Comparison of ENCODE assay signal across 1 cellular context in the genomic region with DNA sequence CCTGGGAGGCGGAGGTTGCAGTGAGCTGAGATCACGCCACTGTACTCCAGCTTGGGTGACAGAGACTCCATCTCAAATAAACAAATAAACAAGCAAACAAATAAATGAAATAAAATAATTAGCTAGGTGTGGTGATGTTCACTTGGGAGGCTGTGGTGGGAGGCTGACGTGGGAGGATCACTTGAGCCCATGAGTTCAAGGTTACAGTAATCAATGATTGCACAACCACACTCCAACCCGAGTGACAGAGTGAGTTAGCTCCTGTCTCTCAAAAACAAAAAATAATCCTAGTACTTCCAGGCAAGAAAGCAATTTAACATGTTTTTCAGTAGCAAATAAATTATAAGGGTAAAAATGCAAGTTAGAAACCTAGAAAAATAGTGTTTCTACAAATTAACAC.
A peak's percentile ranks its signal among the peaks of the same experiment; 100 is the strongest.
TF ChIP-seq lines count a peak whose summit lies in the region.

No MANE protein-coding gene starts in this region.

TF ChIP-seq in HepG2, 621 proteins besides CTCF, POLR2A, EP300 and RAD21 (continued from another document and continues in another):
- TF ChIP-seq, protein P1, sequence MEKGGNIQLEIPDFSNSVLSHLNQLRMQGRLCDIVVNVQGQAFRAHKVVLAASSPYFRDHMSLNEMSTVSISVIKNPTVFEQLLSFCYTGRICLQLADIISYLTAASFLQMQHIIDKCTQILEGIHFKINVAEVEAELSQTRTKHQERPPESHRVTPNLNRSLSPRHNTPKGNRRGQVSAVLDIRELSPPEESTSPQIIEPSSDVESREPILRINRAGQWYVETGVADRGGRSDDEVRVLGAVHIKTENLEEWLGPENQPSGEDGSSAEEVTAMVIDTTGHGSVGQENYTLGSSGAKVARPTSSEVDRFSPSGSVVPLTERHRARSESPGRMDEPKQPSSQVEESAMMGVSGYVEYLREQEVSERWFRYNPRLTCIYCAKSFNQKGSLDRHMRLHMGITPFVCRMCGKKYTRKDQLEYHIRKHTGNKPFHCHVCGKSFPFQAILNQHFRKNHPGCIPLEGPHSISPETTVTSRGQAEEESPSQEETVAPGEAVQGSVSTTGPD (CRISPR knock-in tag; IDR thresholded peaks at IDR 0.05) = no peak
- TF ChIP-seq NCOA1 (CRISPR knock-in tag; IDR thresholded peaks at IDR 0.05) (no peak), TGIF2 (CRISPR knock-in tag; IDR thresholded peaks at IDR 0.05) (no peak), MAFK (conservative IDR thresholded peaks at IDR 0.05 in 1 of 2, IDR thresholded peaks at IDR 0.05 in 1 of 2; ENCODE audit: low read length in 2 of 2) (no peak), EED (CRISPR knock-in tag; IDR thresholded peaks at IDR 0.05) (no peak), TFAP4 (IDR thresholded peaks at IDR 0.05; ENCODE audit: borderline replicate concordance, low read depth) (no peak), SMAD1 (CRISPR knock-in tag; IDR thresholded peaks at IDR 0.05; ENCODE audit: borderline replicate concordance, low read depth) (no peak), NFKB2 (CRISPR knock-in tag; IDR thresholded peaks at IDR 0.05; ENCODE audit: borderline replicate concordance) (no peak), HOXD1 (CRISPR knock-in tag; IDR thresholded peaks at IDR 0.05) (no peak), ZNF333 (CRISPR knock-in tag; IDR thresholded peaks at IDR 0.05; ENCODE audit: borderline replicate concordance) (no peak), ZNF24 (IDR thresholded peaks at IDR 0.05) (no peak), ZNF773 (CRISPR knock-in tag; IDR thresholded peaks at IDR 0.05; ENCODE audit: borderline replicate concordance) (no peak), ZBTB8A (CRISPR knock-in tag; IDR thresholded peaks at IDR 0.05; ENCODE audit: borderline replicate concordance, low read depth) (no peak), PAX8 (CRISPR knock-in tag; IDR thresholded peaks at IDR 0.05; ENCODE audit: borderline replicate concordance) (no peak), ZNF552 (CRISPR knock-in tag; IDR thresholded peaks at IDR 0.05; ENCODE audit: borderline replicate concordance) (no peak), ZNF432 (CRISPR knock-in tag; IDR thresholded peaks at IDR 0.05; ENCODE audit: borderline replicate concordance) (no peak), MAF1 (CRISPR knock-in tag; IDR thresholded peaks at IDR 0.05; ENCODE audit: borderline replicate concordance) (no peak), SRSF9 (IDR thresholded peaks at IDR 0.05; ENCODE audit: borderline replicate concordance, insufficient read depth, low read depth, low read length, poor library complexity, severe bottlenecking) (no peak), GLMP (CRISPR knock-in tag; IDR thresholded peaks at IDR 0.05; ENCODE audit: borderline replicate concordance) (no peak), FOXM1 (CRISPR knock-in tag; IDR thresholded peaks at IDR 0.05) (no peak), KDM3A (CRISPR knock-in tag; IDR thresholded peaks at IDR 0.05; ENCODE audit: low read depth) (no peak), TEAD2 (CRISPR knock-in tag; IDR thresholded peaks at IDR 0.05) (no peak), HNRNPH1 (optimal IDR thresholded peaks at IDR 0.05; ENCODE audit: low read depth, low read length) (no peak), KMT2A (CRISPR knock-in tag; IDR thresholded peaks at IDR 0.05) (no peak), FOXO1 (CRISPR knock-in tag; IDR thresholded peaks at IDR 0.05) (0 out of 2 replicates have a peak, but pooled peaks have one; percentile 19), MTF1 (CRISPR knock-in tag; IDR thresholded peaks at IDR 0.05) (no peak), RARA (CRISPR knock-in tag; IDR thresholded peaks at IDR 0.05) (peak; percentile 67), ZNF609 (CRISPR knock-in tag; IDR thresholded peaks at IDR 0.05; ENCODE audit: borderline replicate concordance) (no peak), ZNF331 (CRISPR knock-in tag; IDR thresholded peaks at IDR 0.05) (peak; percentile 49; the same call in 1 of the 2 replicates), ZNF670 (CRISPR knock-in tag; IDR thresholded peaks at IDR 0.05; ENCODE audit: borderline replicate concordance) (no peak), ZSCAN21 (CRISPR knock-in tag; IDR thresholded peaks at IDR 0.05; ENCODE audit: borderline replicate concordance) (no peak), ARHGAP35 (CRISPR knock-in tag; IDR thresholded peaks at IDR 0.05; ENCODE audit: borderline replicate concordance) (no peak), ZNF253 (CRISPR knock-in tag; IDR thresholded peaks at IDR 0.05; ENCODE audit: borderline replicate concordance) (no peak), MXI1 (IDR thresholded peaks at IDR 0.05; ENCODE audit: borderline replicate concordance, low read depth, low read length) (no peak), ZNF44 (CRISPR knock-in tag; IDR thresholded peaks at IDR 0.05) (no peak), ATF7-NPFF (CRISPR knock-in tag; IDR thresholded peaks at IDR 0.05; ENCODE audit: low read depth) (no peak), EZH2 (conservative IDR thresholded peaks at IDR 0.05; ENCODE audit: low read depth, low read length) (no peak), NFE2 (CRISPR knock-in tag; IDR thresholded peaks at IDR 0.05) (no peak), CHD2 (IDR thresholded peaks at IDR 0.05; ENCODE audit: low read depth, low read length) (no peak), NFE2L1 (CRISPR knock-in tag; IDR thresholded peaks at IDR 0.05; ENCODE audit: borderline replicate concordance) (no peak)
- TF ChIP-seq, protein P2, sequence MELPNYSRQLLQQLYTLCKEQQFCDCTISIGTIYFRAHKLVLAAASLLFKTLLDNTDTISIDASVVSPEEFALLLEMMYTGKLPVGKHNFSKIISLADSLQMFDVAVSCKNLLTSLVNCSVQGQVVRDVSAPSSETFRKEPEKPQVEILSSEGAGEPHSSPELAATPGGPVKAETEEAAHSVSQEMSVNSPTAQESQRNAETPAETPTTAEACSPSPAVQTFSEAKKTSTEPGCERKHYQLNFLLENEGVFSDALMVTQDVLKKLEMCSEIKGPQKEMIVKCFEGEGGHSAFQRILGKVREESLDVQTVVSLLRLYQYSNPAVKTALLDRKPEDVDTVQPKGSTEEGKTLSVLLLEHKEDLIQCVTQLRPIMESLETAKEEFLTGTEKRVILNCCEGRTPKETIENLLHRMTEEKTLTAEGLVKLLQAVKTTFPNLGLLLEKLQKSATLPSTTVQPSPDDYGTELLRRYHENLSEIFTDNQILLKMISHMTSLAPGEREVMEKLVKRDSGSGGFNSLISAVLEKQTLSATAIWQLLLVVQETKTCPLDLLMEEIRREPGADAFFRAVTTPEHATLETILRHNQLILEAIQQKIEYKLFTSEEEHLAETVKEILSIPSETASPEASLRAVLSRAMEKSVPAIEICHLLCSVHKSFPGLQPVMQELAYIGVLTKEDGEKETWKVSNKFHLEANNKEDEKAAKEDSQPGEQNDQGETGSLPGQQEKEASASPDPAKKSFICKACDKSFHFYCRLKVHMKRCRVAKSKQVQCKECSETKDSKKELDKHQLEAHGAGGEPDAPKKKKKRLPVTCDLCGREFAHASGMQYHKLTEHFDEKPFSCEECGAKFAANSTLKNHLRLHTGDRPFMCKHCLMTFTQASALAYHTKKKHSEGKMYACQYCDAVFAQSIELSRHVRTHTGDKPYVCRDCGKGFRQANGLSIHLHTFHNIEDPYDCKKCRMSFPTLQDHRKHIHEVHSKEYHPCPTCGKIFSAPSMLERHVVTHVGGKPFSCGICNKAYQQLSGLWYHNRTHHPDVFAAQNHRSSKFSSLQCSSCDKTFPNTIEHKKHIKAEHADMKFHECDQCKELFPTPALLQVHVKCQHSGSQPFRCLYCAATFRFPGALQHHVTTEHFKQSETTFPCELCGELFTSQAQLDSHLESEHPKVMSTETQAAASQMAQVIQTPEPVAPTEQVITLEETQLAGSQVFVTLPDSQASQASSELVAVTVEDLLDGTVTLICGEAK (IDR thresholded peaks at IDR 0.05) = no peak
- TF ChIP-seq, protein P2 (CRISPR knock-in tag; IDR thresholded peaks at IDR 0.05) = no peak
- TF ChIP-seq, protein P3, sequence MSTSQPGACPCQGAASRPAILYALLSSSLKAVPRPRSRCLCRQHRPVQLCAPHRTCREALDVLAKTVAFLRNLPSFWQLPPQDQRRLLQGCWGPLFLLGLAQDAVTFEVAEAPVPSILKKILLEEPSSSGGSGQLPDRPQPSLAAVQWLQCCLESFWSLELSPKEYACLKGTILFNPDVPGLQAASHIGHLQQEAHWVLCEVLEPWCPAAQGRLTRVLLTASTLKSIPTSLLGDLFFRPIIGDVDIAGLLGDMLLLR (CRISPR knock-in tag; IDR thresholded peaks at IDR 0.05) = no peak
- TF ChIP-seq, protein P4, sequence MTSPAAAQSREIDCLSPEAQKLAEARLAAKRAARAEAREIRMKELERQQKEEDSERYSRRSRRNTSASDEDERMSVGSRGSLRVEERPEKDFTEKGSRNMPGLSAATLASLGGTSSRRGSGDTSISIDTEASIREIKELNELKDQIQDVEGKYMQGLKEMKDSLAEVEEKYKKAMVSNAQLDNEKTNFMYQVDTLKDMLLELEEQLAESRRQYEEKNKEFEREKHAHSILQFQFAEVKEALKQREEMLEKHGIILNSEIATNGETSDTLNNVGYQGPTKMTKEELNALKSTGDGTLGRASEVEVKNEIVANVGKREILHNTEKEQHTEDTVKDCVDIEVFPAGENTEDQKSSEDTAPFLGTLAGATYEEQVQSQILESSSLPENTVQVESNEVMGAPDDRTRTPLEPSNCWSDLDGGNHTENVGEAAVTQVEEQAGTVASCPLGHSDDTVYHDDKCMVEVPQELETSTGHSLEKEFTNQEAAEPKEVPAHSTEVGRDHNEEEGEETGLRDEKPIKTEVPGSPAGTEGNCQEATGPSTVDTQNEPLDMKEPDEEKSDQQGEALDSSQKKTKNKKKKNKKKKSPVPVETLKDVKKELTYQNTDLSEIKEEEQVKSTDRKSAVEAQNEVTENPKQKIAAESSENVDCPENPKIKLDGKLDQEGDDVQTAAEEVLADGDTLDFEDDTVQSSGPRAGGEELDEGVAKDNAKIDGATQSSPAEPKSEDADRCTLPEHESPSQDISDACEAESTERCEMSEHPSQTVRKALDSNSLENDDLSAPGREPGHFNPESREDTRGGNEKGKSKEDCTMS (CRISPR knock-in tag; conservative IDR thresholded peaks at IDR 0.05) = no peak
